Comparison of ENCODE assay signal across 28 cellular contexts in the genomic region with DNA sequence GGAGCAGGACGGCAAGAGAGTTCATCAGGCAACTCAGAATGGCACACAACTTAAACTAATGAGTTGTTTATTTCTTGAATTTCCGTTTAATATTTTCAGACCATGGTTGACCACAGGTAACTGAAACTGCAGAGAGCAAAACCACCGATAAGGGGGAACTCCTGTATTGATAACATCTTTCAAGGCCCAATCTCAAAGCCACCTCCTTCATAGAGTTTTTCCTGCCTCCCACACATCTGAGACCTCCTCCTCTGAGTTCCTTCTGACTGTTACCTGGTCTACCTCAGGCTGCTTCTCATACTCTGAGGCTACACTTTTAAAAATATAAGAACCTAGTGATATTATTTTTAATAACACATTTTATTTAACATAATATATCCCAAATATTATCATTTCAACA.
"Had no signal": no experiment of that assay in that cellular context is flagged by ENCODE, and none has a peak within 500 bp of the region (broad histone marks: within the 10 kb centered on the region; RNA-seq: fewer than 3 reads in every experiment).

No MANE protein-coding gene starts in this region.

- DNase-seq: activated B cell treated with CpG ODN at 0.5 μM for 24 hours; activated CD4-positive, alpha-beta T cell treated with anti-CD3 and anti-CD28 coated beads for 48 hours; activated CD4-positive, alpha-beta T cell treated with anti-CD3 and anti-CD28 coated beads, Interleukin-2, amount 50 U/mL, for 1 hour; activated CD4-positive, alpha-beta T cell treated with anti-CD3 and anti-CD28 coated beads, Interleukin-2, amount 50 U/mL, for 48 hours; activated CD8-positive, alpha-beta memory T cell treated with anti-CD3 and anti-CD28 coated beads for 24 hours; activated CD8-positive, alpha-beta T cell treated with anti-CD3 and anti-CD28 coated beads for 36 hours; activated effector memory CD4-positive, alpha-beta T cell treated with Interleukin-2 at 50 U/mL for 16 hours; activated naive CD4-positive, alpha-beta T cell treated with anti-CD3 and anti-CD28 coated beads for 36 hours; activated naive CD8-positive, alpha-beta T cell treated with anti-CD3 and anti-CD28 coated beads for 36 hours; activated naive CD8-positive, alpha-beta T cell treated with anti-CD3 and anti-CD28 coated beads, Interleukin-2, amount 50 U/mL, for 24 hours; activated T-cell treated with anti-CD3 and anti-CD28 coated beads, Interleukin-2, amount 50 U/mL, for 4 hours; adrenal gland; amygdala; aorta; body of pancreas; caudate nucleus; cortex of kidney; dermis blood vessel endothelial cell; effector CD4-positive, alpha-beta T cell; effector memory CD8-positive, alpha-beta T cell; erythroblast; foreskin keratinocyte; heart right ventricle; T1000; WERI-Rb-1 had no signal

- ATAC-seq: activated CD4-positive, CD25-positive, alpha-beta regulatory T cell treated with anti-CD3 and anti-CD28 coated beads, Interleukin-2, amount 50 U/mL, for 24 hours; activated CD8-positive, alpha-beta T cell treated with anti-CD3 and anti-CD28 coated beads for 36 hours; activated naive CD8-positive, alpha-beta T cell treated with anti-CD3 and anti-CD28 coated beads, Interleukin-2, amount 50 U/mL, for 24 hours; activated T-cell treated with anti-CD3 and anti-CD28 coated beads, Interleukin-2, amount 50 U/mL, for 4 hours; activated T-helper 17 cell treated with anti-CD3 and anti-CD28 coated beads, Interleukin-2, amount 50 U/mL, for 72 hours; body of pancreas; effector memory CD8-positive, alpha-beta T cell; foreskin keratinocyte; gastroesophageal sphincter; heart right ventricle had no signal
